ENCODE assay signal across 15 cellular contexts in the genomic region with DNA sequence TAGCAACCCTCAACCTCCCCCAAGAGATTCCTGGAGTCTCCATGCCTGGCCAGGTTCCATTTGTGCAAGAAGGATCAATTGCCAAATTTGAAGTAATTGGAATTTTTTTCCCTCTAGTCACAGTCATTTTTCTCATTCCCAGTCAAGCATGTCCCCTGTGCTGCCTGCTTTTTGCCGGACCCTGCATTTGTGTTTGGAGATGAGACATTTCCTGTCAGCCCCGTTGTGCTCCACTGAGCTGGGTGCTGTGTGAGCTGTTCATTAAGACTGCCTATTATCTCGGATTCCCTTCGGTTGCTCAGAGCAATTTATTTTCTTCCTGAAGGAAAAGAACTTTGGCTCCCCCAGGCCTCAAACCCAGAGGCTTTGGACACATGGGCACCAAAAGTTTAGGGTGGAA.
DNase-seq lines count a peak whose midpoint lies in the region; ATAC-seq lines count a peak whose summit lies in the region.
"Had no signal": no experiment of that assay in that cellular context is flagged by ENCODE, and none has a peak within 500 bp of the region (broad histone marks: within the 10 kb centered on the region; RNA-seq: fewer than 3 reads in every experiment).

No MANE protein-coding gene starts in this region.

- H3K9me3 ChIP-seq in mesodermal cell (ENCODE audit: control insufficient read depth, low read length) = peaks cover 19% of the 10 kb centered on the region

- peaks cover 37% of the 10 kb centered on the region for H3K4me1 ChIP-seq in mesodermal cell (ENCODE audit: control insufficient read depth, insufficient read depth, low read length, poor library complexity, severe bottlenecking)
- H3K4me1 ChIP-seq: tibial nerve had no signal

- H3K27ac ChIP-seq in mesodermal cell (ENCODE audit: low read depth, low read length, severe bottlenecking) = peak overlapping the region; percentile 78
- H3K27ac ChIP-seq: coronary artery, hepatocyte, SK-N-MC, tibial nerve had no signal

- 38 to 41% methylated on average over 4 of the region's 4 CpGs for WGBS in mesodermal cell (ENCODE audit: insufficient coverage in 2 of 2), 2 experiments

- ATAC-seq in HG03175 (IDR thresholded peaks at IDR 0.05; ENCODE audit: unreplicated experiment) (peak; percentile 57), HG02885 (IDR thresholded peaks at IDR 0.05; ENCODE audit: poor library complexity, unreplicated experiment) (no peak)
- ATAC-seq: K562 had no signal

- no peak overlapping the region for H3K4me3 ChIP-seq in mesodermal cell (ENCODE audit: extremely low read depth, insufficient read depth, low read length, poor library complexity, severe bottlenecking)
- H3K4me3 ChIP-seq: coronary artery, hepatocyte, K562, SK-N-MC, tibial nerve had no signal

- DNase-seq in EL (peak; percentile 89), astrocyte of the hippocampus (ENCODE audit: low read depth, low spot score) (peak; percentile 66), cerebellar cortex (ENCODE audit: low spot score) (no peak), NCI-H1694 treated with DMSO at 0.1 percent for 48 hours (lab: John Stamatoyannopoulos, UW) (no peak)
- no peak for DNase-seq in activated T-cell treated with anti-CD3 and anti-CD28 coated beads, Interleukin-2, amount 50 U/mL, for 48 hours
- DNase-seq: activated CD4-positive, alpha-beta T cell treated with anti-CD3 and anti-CD28 coated beads for 1 hour; NCI-H510A had no signal

- no peaks in the 10 kb centered on the region for H3K36me3 ChIP-seq in mesodermal cell (ENCODE audit: control insufficient read depth, insufficient read depth, low read length)
- H3K36me3 ChIP-seq: tibial nerve had no signal

Comparison
In these comparisons a context has a peak if more than half of its experiments do, and no peak if none do; other contexts are left out.
1. DNase-seq: peak in EL (single experiment) and astrocyte of the hippocampus (single experiment); none in cerebellar cortex (single experiment), NCI-H1694 treated with DMSO at 0.1 percent for 48 hours (single experiment) and activated T-cell treated with anti-CD3 and anti-CD28 coated beads, Interleukin-2, amount 50 U/mL, for 48 hours (0 of 2).